In genomic region chr22:46027219-46028068, GRCh38 we compare ENCODE assay signal across 9 cellular contexts. TPM values are rescaled to one million over a fixed set of nuclear protein-coding genes. Genes with fewer than 3 reads are reported as not detected.
DNase-seq lines count a peak whose midpoint lies in the region; ATAC-seq, FAIRE-seq and TF ChIP-seq lines count a peak whose summit lies in the region.
"Had no signal": no experiment of that assay in that cellular context is flagged by ENCODE, and none has a peak within 500 bp of the region (broad histone marks: within the 10 kb centered on the region; RNA-seq: fewer than 3 reads in every experiment).

No MANE protein-coding gene starts in this region.

- peaks cover 87% of the 10 kb centered on the region for H3K27me3 Mint-ChIP-seq in neural crest cell (ENCODE audit: low read depth)

- H3K4me1 Mint-ChIP-seq in neural crest cell: peaks cover 6% of the 10 kb centered on the region

- POLR2A ChIA-PET in A549 (lab: Yijun Ruan, JAX) (interaction anchor here (0.6 kb wide), 1 partner anchor 9 kb away, joined by 4 read pairs; no protein-coding TSS in a partner anchor), PC-9 (lab: Charles Lee; ENCODE audit: unreplicated experiment) (interaction anchor here (0.7 kb wide), 2 partner anchors 26 to 41 kb away, joined by 3 to 5 read pairs; no protein-coding TSS in a partner anchor)

- H3K79me2 ChIP-seq in PC-9 (ENCODE audit: low read depth): no peaks in the 10 kb centered on the region

- H3K27me3 ChIP-seq in PC-9 (ENCODE audit: insufficient read depth, low read depth): peaks cover 22% of the 10 kb centered on the region

- H3K9me3 Mint-ChIP-seq in neural crest cell: no peaks in the 10 kb centered on the region

- no peak for TF ChIP-seq CTCF in A549 (IDR thresholded peaks at IDR 0.05)
- no peak for TF ChIP-seq CTCF in PC-9 (conservative IDR thresholded peaks at IDR 0.05)
- no peak for TF ChIP-seq CTCF in neural crest cell (conservative IDR thresholded peaks at IDR 0.05)

- BruUV-seq in PC-9 (replicated peaks; lab: Mats Ljungman, UMichigan): no TSS peak

- no peak overlapping the region for H3K27ac Mint-ChIP-seq in neural crest cell (ENCODE audit: unreplicated experiment)

- H2AFZ ChIP-seq in PC-9: peak overlapping the region; percentile 65; the same call in 1 of the 2 replicates

- ATAC-seq in A549: no peak

- peak overlapping the region; percentile 44 to 79; a peak in 4 of 6 replicates for H3K27ac ChIP-seq in A549
- H3K27ac ChIP-seq in PC-9: no peak overlapping the region

- no peaks in the 10 kb centered on the region for H3K9me2 ChIP-seq in PC-9 (ENCODE audit: insufficient read depth)

- H3K36me3 ChIP-seq in PC-9 (ENCODE audit: low read depth): no peaks in the 10 kb centered on the region

- DNase-seq in A549 (ENCODE audit: low read depth in 1 of 2, low spot score in 1 of 2): no peak
- peak in 1 of 2 experiments; percentile 38 for DNase-seq in PC-9
- DNase-seq in globus pallidus (ENCODE audit: low spot score): peak; percentile 91
- peak; percentile 35 for DNase-seq in neural crest cell (ENCODE audit: low read depth, low spot score)
- DNase-seq in T-helper 1 cell: no peak
- DNase-seq in NCI-H2171 treated with DMSO at 0.1 percent for 48 hours (lab: John Stamatoyannopoulos, UW): no peak
- DNase-seq in GDM1 (lab: John Stamatoyannopoulos, UW): no peak
- no peak for DNase-seq in GM19239 (ENCODE audit: insufficient read length, low spot score)

- TF ChIP-seq RAD21 in A549 (conservative IDR thresholded peaks at IDR 0.05 in 1 of 2, IDR thresholded peaks at IDR 0.05 in 1 of 2): no peak

- peak overlapping the region; percentile 70 for H3K4me3 Mint-ChIP-seq in neural crest cell

- CTCF ChIA-PET in A549 (lab: Yijun Ruan, JAX): interaction anchor here (1.0 to 5.5 kb wide), 7 partner anchors 9 to 33 kb away, joined by 3 to 38 read pairs (median 4); no protein-coding TSS in a partner anchor
- CTCF ChIA-PET in PC-9 (lab: Charles Lee): interaction anchor here (0.7 kb wide), 2 partner anchors 9 to 10 kb away, joined by 3 to 9 read pairs; no protein-coding TSS in a partner anchor

- 61% methylated on average over 27 of the region's 89 CpGs for WGBS in A549 (ENCODE audit: missing lambda C conversion rate)

- intact Hi-C loops in PC-9 (cut with micrococcal nuclease; ENCODE audit: unreplicated experiment): no loop called here

- H3K4me2 ChIP-seq in A549: peak overlapping the region; percentile 61
- peak overlapping the region; percentile 74 for H3K4me2 ChIP-seq in PC-9

- FAIRE-seq in A549 (lab: Jason Lieb, UNC): no peak
- no peak for FAIRE-seq in GM19239 (lab: Jason Lieb, UNC)
- FAIRE-seq: endometrium had no signal

- H3K36me3 Mint-ChIP-seq in neural crest cell (ENCODE audit: low read depth): no peaks in the 10 kb centered on the region

- no peak for TF ChIP-seq POLR2A in A549 (IDR thresholded peaks at IDR 0.05; ENCODE audit: low read length)

- H3K9me3 ChIP-seq in A549: no peaks in the 10 kb centered on the region
- H3K9me3 ChIP-seq in PC-9 (ENCODE audit: insufficient read depth, low read depth): no peaks in the 10 kb centered on the region

- peaks cover 11% of the 10 kb centered on the region; the same call in 2 of the 3 replicates for H3K4me1 ChIP-seq in A549
- 0 out of 2 replicates have a peak, but pooled peaks cover 7% of the 10 kb centered on the region for H3K4me1 ChIP-seq in PC-9 (replicated peaks; ENCODE audit: insufficient read depth)

- H4K20me1 ChIP-seq in PC-9 (ENCODE audit: insufficient read depth): no peaks in the 10 kb centered on the region

- H3K4me3 ChIP-seq in A549 (0 out of 3 replicates have a peak overlapping the region, but pooled peaks have one; percentile 23), PC-9 (peak overlapping the region; percentile 52)

- H3F3A ChIP-seq in PC-9 (ENCODE audit: insufficient read depth, low read depth): peaks cover 10% of the 10 kb centered on the region; the same call in 1 of the 2 replicates

- no peak for TF ChIP-seq EP300 in A549 (IDR thresholded peaks at IDR 0.05)

TF ChIP-seq in A549, 52 proteins besides CTCF, POLR2A, EP300 and RAD21:
- TF ChIP-seq MAZ (IDR thresholded peaks at IDR 0.05; ENCODE audit: borderline replicate concordance, low read depth, low read length) (no peak), HDAC2 (IDR thresholded peaks at IDR 0.05) (no peak), NPAS2 (CRISPR knock-in tag; IDR thresholded peaks at IDR 0.05; ENCODE audit: borderline replicate concordance) (no peak), SMC3 (IDR thresholded peaks at IDR 0.05) (no peak), BHLHE40 (IDR thresholded peaks at IDR 0.05; ENCODE audit: low read depth, low read length) (no peak), MAFK (IDR thresholded peaks at IDR 0.05; ENCODE audit: partially characterized antibody) (no peak), ATOH8 (CRISPR knock-in tag; IDR thresholded peaks at IDR 0.05; ENCODE audit: low read depth) (no peak), USF2 (IDR thresholded peaks at IDR 0.05) (no peak), FOXS1 (CRISPR knock-in tag; IDR thresholded peaks at IDR 0.05) (no peak), ESRRA (IDR thresholded peaks at IDR 0.05; ENCODE audit: borderline replicate concordance, low read length) (no peak), HES2 (IDR thresholded peaks at IDR 0.05) (no peak), PHF8 (IDR thresholded peaks at IDR 0.05; ENCODE audit: borderline replicate concordance, low read depth) (no peak), MAX (IDR thresholded peaks at IDR 0.05) (no peak), RFX5 (IDR thresholded peaks at IDR 0.05) (no peak), GATA3 (IDR thresholded peaks at IDR 0.05; ENCODE audit: borderline replicate concordance) (no peak), NR3C1 (IDR thresholded peaks at IDR 0.05) (no peak)

RNA-seq across cellular contexts. Expression of gene WNT7B, which starts 50.5 kb away (rescaled TPM):
- polyA plus RNA-seq in A549 (2011; rRNA removed) (16.9 and 21.0 TPM in 2 replicates), A549 (2017; fragmentation: RNase III; extraction: RNeasy Plus Mini Kit Qiagen cat#74134 plus additional on column Dnase treatment) (80.8 to 92.0 TPM (median 82.2 TPM) in 3 replicates)
- polyA plus RNA-seq in A549 (2012; cell fraction: cytosol; rRNA removed): 36.4 and 59.9 TPM in 2 replicates
- polyA plus RNA-seq in A549 (2012; cell fraction: nucleus; rRNA removed): 48.0 and 49.6 TPM in 2 replicates
- 19.4 and 42.1 TPM in 2 replicates for polyA minus RNA-seq in A549 (2011; rRNA and poly(A)+ RNA removed)
- total RNA-seq in PC-9 (2021) (66.9 and 75.5 TPM in 2 replicates), neural crest cell (12.6 and 14.2 TPM in 2 replicates)

Comparison
In these comparisons a context has a peak if more than half of its experiments do, and no peak if none do; other contexts are left out.
1. DNase-seq: peak in globus pallidus (single experiment) and neural crest cell (single experiment); none in A549 (0 of 2), T-helper 1 cell (0 of 5), NCI-H2171 treated with DMSO at 0.1 percent for 48 hours (single experiment), GDM1 (single experiment) and GM19239 (single experiment).